40 cellular contexts compared by ENCODE assay signal in genomic region chr6:36309212-36309611, GRCh38. TPM values are rescaled to one million over a fixed set of nuclear protein-coding genes. Genes with fewer than 3 reads are reported as not detected.
"Had no signal": no experiment of that assay in that cellular context is flagged by ENCODE, and none has a peak within 500 bp of the region (broad histone marks: within the 10 kb centered on the region; RNA-seq: fewer than 3 reads in every experiment).

No MANE protein-coding gene starts in this region.

- H3K4me3 ChIP-seq: ascending aorta, breast epithelium, cardiac muscle cell, colonic mucosa, esophagus squamous epithelium, gastroesophageal sphincter had no signal

- H3K27ac Mint-ChIP-seq: activated B cell treated with CpG ODN at 0.5 μM for 24 hours; activated CD4-positive, alpha-beta memory T cell treated with anti-CD3 and anti-CD28 coated beads for 36 hours; activated CD8-positive, alpha-beta memory T cell treated with anti-CD3 and anti-CD28 coated beads, Interleukin-2, amount 10 ng/mL, durations not matched to agents 7 days and 5 days; activated CD8-positive, alpha-beta T cell treated with anti-CD3 and anti-CD28 coated beads, Interleukin-2, amount 10 ng/mL, durations not matched to agents 7 days and 5 days; activated naive CD4-positive, alpha-beta T cell treated with anti-CD3 and anti-CD28 coated beads, Interleukin-2, amount 10 ng/mL, durations not matched to agents 7 days and 5 days; activated naive CD4-positive, alpha-beta T cell treated with anti-CD3 and anti-CD28 coated beads, Interleukin-2, amount 50 U/mL, for 72 hours; activated naive CD8-positive, alpha-beta T cell treated with anti-CD3 and anti-CD28 coated beads, Interleukin-2, amount 10 ng/mL, durations not matched to agents 7 days and 5 days; activated T-cell treated with anti-CD3 and anti-CD28 coated beads, Interleukin-2, amount 50 U/mL, for 24 hours; activated T-cell treated with anti-CD3 and anti-CD28 coated beads, Interleukin-2, amount 50 U/mL, for 72 hours; brain; T-helper 17 cell; T-helper 2 cell treated with Interferon-gamma antibody and Interleukin-4, amounts not matched to agents 5 μg/mL and 100 μg/mL, for 36 hours had no signal

- H3K36me3 ChIP-seq: ascending aorta, breast epithelium, cardiac muscle cell, colonic mucosa, esophagus squamous epithelium, gastroesophageal sphincter, WERI-Rb-1 had no signal

- H3K4me1 Mint-ChIP-seq: activated naive CD4-positive, alpha-beta T cell treated with anti-CD3 and anti-CD28 coated beads, Interleukin-2, amount 10 ng/mL, durations not matched to agents 7 days and 5 days; activated naive CD8-positive, alpha-beta T cell treated with anti-CD3 and anti-CD28 coated beads, Interleukin-2, amount 10 ng/mL, durations not matched to agents 7 days and 5 days had no signal

- DNase-seq: activated B cell treated with CpG ODN at 0.5 μM for 24 hours; activated CD4-positive, alpha-beta memory T cell treated with anti-CD3 and anti-CD28 coated beads for 36 hours; activated CD4-positive, alpha-beta T cell treated with anti-CD3 and anti-CD28 coated beads for 48 hours; activated CD8-positive, alpha-beta memory T cell treated with anti-CD3 and anti-CD28 coated beads, Interleukin-2, amount 10 ng/mL, durations not matched to agents 7 days and 5 days; activated CD8-positive, alpha-beta memory T cell treated with anti-CD3 and anti-CD28 coated beads, Interleukin-2, amount 50 U/mL, for 4 hours; activated CD8-positive, alpha-beta T cell treated with anti-CD3 and anti-CD28 coated beads, Interleukin-2, amount 10 ng/mL, durations not matched to agents 7 days and 5 days; activated gamma-delta T cell; activated naive CD4-positive, alpha-beta T cell; activated naive CD4-positive, alpha-beta T cell treated with anti-CD3 and anti-CD28 coated beads, Interleukin-2, amount 10 ng/mL, durations not matched to agents 7 days and 5 days; activated naive CD8-positive, alpha-beta T cell treated with anti-CD3 and anti-CD28 coated beads, Interleukin-2, amount 10 ng/mL, durations not matched to agents 7 days and 5 days; activated T-cell treated with anti-CD3 and anti-CD28 coated beads for 4 hours; activated T-cell treated with anti-CD3 and anti-CD28 coated beads, Interleukin-2, amount 50 U/mL, for 24 hours; activated T-cell treated with anti-CD3 and anti-CD28 coated beads, Interleukin-2, amount 50 U/mL, for 72 hours; central memory CD4-positive, alpha-beta T cell; cerebellar nuclear complex; colonic mucosa; effector CD8-positive, alpha-beta T cell; esophagus squamous epithelium; foreskin melanocyte; T-helper 1 cell; T-helper 17 cell; T1000; WERI-Rb-1 had no signal

- H3K27me3 Mint-ChIP-seq: activated CD4-positive, alpha-beta memory T cell treated with anti-CD3 and anti-CD28 coated beads for 36 hours; activated T-cell treated with anti-CD3 and anti-CD28 coated beads, Interleukin-2, amount 50 U/mL, for 24 hours had no signal

- H3K9me3 ChIP-seq: ascending aorta, breast epithelium, colonic mucosa, esophagus squamous epithelium, gastroesophageal sphincter had no signal

- H3K4me1 ChIP-seq: breast epithelium, colonic mucosa had no signal

- ATAC-seq: activated CD4-positive, CD25-positive, alpha-beta regulatory T cell treated with anti-CD3 and anti-CD28 coated beads, Interleukin-2, amount 50 U/mL, for 24 hours; activated CD8-positive, alpha-beta memory T cell treated with anti-CD3 and anti-CD28 coated beads, Interleukin-2, amount 10 ng/mL, durations not matched to agents 7 days and 5 days; activated CD8-positive, alpha-beta T cell treated with anti-CD3 and anti-CD28 coated beads, Interleukin-2, amount 10 ng/mL, durations not matched to agents 7 days and 5 days; activated naive CD4-positive, alpha-beta T cell treated with anti-CD3 and anti-CD28 coated beads, Interleukin-2, amount 50 U/mL, for 72 hours; activated T-cell treated with anti-CD3 and anti-CD28 coated beads, Interleukin-2, amount 50 U/mL, for 72 hours; gastroesophageal sphincter; T-helper 17 cell had no signal

- H3K9me3 Mint-ChIP-seq: activated B cell treated with CpG ODN at 0.5 μM for 24 hours; activated CD4-positive, alpha-beta memory T cell treated with anti-CD3 and anti-CD28 coated beads for 36 hours; activated naive CD4-positive, alpha-beta T cell treated with anti-CD3 and anti-CD28 coated beads, Interleukin-2, amount 10 ng/mL, durations not matched to agents 7 days and 5 days; activated naive CD4-positive, alpha-beta T cell treated with anti-CD3 and anti-CD28 coated beads, Interleukin-2, amount 50 U/mL, for 72 hours; activated naive CD8-positive, alpha-beta T cell treated with anti-CD3 and anti-CD28 coated beads, Interleukin-2, amount 10 ng/mL, durations not matched to agents 7 days and 5 days; activated T-cell treated with anti-CD3 and anti-CD28 coated beads, Interleukin-2, amount 50 U/mL, for 24 hours; activated T-cell treated with anti-CD3 and anti-CD28 coated beads, Interleukin-2, amount 50 U/mL, for 72 hours; T-helper 2 cell treated with Interferon-gamma antibody and Interleukin-4, amounts not matched to agents 5 μg/mL and 100 μg/mL, for 36 hours had no signal

- H3K4me3 Mint-ChIP-seq: activated B cell treated with CpG ODN at 0.5 μM for 24 hours; activated CD4-positive, alpha-beta memory T cell treated with anti-CD3 and anti-CD28 coated beads for 36 hours; activated CD8-positive, alpha-beta memory T cell treated with anti-CD3 and anti-CD28 coated beads, Interleukin-2, amount 10 ng/mL, durations not matched to agents 7 days and 5 days; activated CD8-positive, alpha-beta T cell treated with anti-CD3 and anti-CD28 coated beads, Interleukin-2, amount 10 ng/mL, durations not matched to agents 7 days and 5 days; activated naive CD4-positive, alpha-beta T cell treated with anti-CD3 and anti-CD28 coated beads, Interleukin-2, amount 10 ng/mL, durations not matched to agents 7 days and 5 days; activated naive CD8-positive, alpha-beta T cell treated with anti-CD3 and anti-CD28 coated beads, Interleukin-2, amount 10 ng/mL, durations not matched to agents 7 days and 5 days; activated T-cell treated with anti-CD3 and anti-CD28 coated beads, Interleukin-2, amount 50 U/mL, for 24 hours; activated T-cell treated with anti-CD3 and anti-CD28 coated beads, Interleukin-2, amount 50 U/mL, for 72 hours; brain; T-helper 17 cell; T-helper 2 cell treated with Interferon-gamma antibody and Interleukin-4, amounts not matched to agents 5 μg/mL and 100 μg/mL, for 36 hours had no signal

- H3K27me3 ChIP-seq: ascending aorta, breast epithelium, cardiac muscle cell, colonic mucosa, gastroesophageal sphincter had no signal

- H3K27ac ChIP-seq: ascending aorta, breast epithelium, cardiac muscle cell, colonic mucosa, epithelial cell of prostate, esophagus squamous epithelium, gastroesophageal sphincter, WERI-Rb-1 had no signal

- FAIRE-seq: endometrium, endothelial cell of umbilical vein had no signal

- H3K36me3 Mint-ChIP-seq: activated CD4-positive, alpha-beta memory T cell treated with anti-CD3 and anti-CD28 coated beads for 36 hours; activated CD8-positive, alpha-beta memory T cell treated with anti-CD3 and anti-CD28 coated beads, Interleukin-2, amount 10 ng/mL, durations not matched to agents 7 days and 5 days; activated naive CD4-positive, alpha-beta T cell treated with anti-CD3 and anti-CD28 coated beads, Interleukin-2, amount 10 ng/mL, durations not matched to agents 7 days and 5 days; activated naive CD4-positive, alpha-beta T cell treated with anti-CD3 and anti-CD28 coated beads, Interleukin-2, amount 50 U/mL, for 72 hours; activated naive CD8-positive, alpha-beta T cell treated with anti-CD3 and anti-CD28 coated beads, Interleukin-2, amount 10 ng/mL, durations not matched to agents 7 days and 5 days; brain had no signal

RNA-seq across cellular contexts. Expression of gene BNIP5, which starts 27.5 kb away (rescaled TPM):
- total RNA-seq: activated CD4-positive, alpha-beta memory T cell treated with anti-CD3 and anti-CD28 coated beads for 36 hours; activated CD8-positive, alpha-beta memory T cell treated with anti-CD3 and anti-CD28 coated beads for 36 hours; activated CD8-positive, alpha-beta memory T cell treated with anti-CD3 and anti-CD28 coated beads, Interleukin-2, amount 10 ng/mL, durations not matched to agents 7 days and 5 days; activated CD8-positive, alpha-beta T cell treated with anti-CD3 and anti-CD28 coated beads, Interleukin-2, amount 10 ng/mL, durations not matched to agents 7 days and 5 days; activated naive CD4-positive, alpha-beta T cell treated with anti-CD3 and anti-CD28 coated beads, Interleukin-2, amount 50 U/mL, for 72 hours; activated naive CD8-positive, alpha-beta T cell treated with anti-CD3 and anti-CD28 coated beads, Interleukin-2, amount 10 ng/mL, durations not matched to agents 7 days and 5 days; activated T-cell treated with anti-CD3 and anti-CD28 coated beads, Interleukin-2, amount 50 U/mL, for 72 hours; ascending aorta; dermis microvascular lymphatic vessel endothelial cell; endothelial cell of umbilical vein; esophagus squamous epithelium; fibroblast of lung; fibroblast of villous mesenchyme; gastroesophageal sphincter; glomerular endothelial cell; T-helper 17 cell had no signal
- polyA plus RNA-seq: cardiac muscle cell, endothelial cell of umbilical vein, esophagus, fibroblast of lung had no signal

RNA-seq across cellular contexts. Expression of gene PNPLA1, which starts 39.4 kb away (rescaled TPM):
- total RNA-seq: activated B cell treated with CpG ODN at 0.5 μM for 24 hours; activated CD4-positive, alpha-beta memory T cell treated with anti-CD3 and anti-CD28 coated beads for 36 hours; activated CD8-positive, alpha-beta memory T cell treated with anti-CD3 and anti-CD28 coated beads for 36 hours; activated CD8-positive, alpha-beta memory T cell treated with anti-CD3 and anti-CD28 coated beads, Interleukin-2, amount 10 ng/mL, durations not matched to agents 7 days and 5 days; activated CD8-positive, alpha-beta T cell treated with anti-CD3 and anti-CD28 coated beads, Interleukin-2, amount 10 ng/mL, durations not matched to agents 7 days and 5 days; activated naive CD4-positive, alpha-beta T cell treated with anti-CD3 and anti-CD28 coated beads, Interleukin-2, amount 50 U/mL, for 72 hours; activated naive CD8-positive, alpha-beta T cell treated with anti-CD3 and anti-CD28 coated beads, Interleukin-2, amount 10 ng/mL, durations not matched to agents 7 days and 5 days; activated T-cell treated with anti-CD3 and anti-CD28 coated beads, Interleukin-2, amount 50 U/mL, for 72 hours; ascending aorta; breast epithelium; cardiac muscle cell; dermis microvascular lymphatic vessel endothelial cell; endothelial cell of umbilical vein; fibroblast of lung; fibroblast of villous mesenchyme; gastroesophageal sphincter; glomerular endothelial cell had no signal
- polyA plus RNA-seq: cardiac muscle cell, endothelial cell of umbilical vein had no signal
